18 cellular contexts compared by ENCODE assay signal in the genomic region with DNA sequence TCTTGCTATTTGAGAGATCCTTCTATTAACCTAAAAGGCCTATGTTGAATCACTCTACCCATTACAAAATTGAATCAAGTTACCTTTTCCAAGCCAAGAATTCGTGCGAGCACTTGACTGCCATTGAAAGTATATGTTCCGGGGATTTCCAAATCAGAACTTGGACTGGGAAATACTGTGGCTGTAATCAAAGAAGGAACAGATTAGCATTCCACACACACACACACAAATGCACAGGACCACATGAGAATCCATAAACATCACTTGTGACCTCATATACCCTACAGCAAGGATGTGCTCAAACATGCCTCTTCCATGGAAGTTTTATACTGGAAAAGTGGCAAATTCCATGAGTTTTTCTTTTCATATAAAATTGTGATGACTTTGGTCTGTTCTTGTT.
"Had no signal": no experiment of that assay in that cellular context is flagged by ENCODE, and none has a peak within 500 bp of the region (broad histone marks: within the 10 kb centered on the region; RNA-seq: fewer than 3 reads in every experiment).

No MANE protein-coding gene starts in this region.

- FAIRE-seq: HepG2, RCC 7860 had no signal

- H3K4me2 ChIP-seq: SK-N-SH had no signal

- ATAC-seq: HepG2 had no signal

- DNase-seq: IMR-90, Karpas-422, KG1, MM.1S, NCI-H1092 treated with DMSO at 0.1 percent for 48 hours, NCI-H1436, NCI-H187 treated with DMSO at 0.1 percent for 48 hours, NCI-H2029 treated with DMSO at 0.1 percent for 48 hours, NCI-H2171 treated with DMSO at 0.1 percent for 48 hours, NCI-H524, NCI-H526 treated with DMSO at 0.1 percent for 48 hours, NCI-H774, RPMI8226, SHP77, SK-N-SH, SW 1271 had no signal

- H3K9ac ChIP-seq: SK-N-SH had no signal

- H3K9me3 ChIP-seq: SK-N-SH had no signal
